8 cellular contexts compared by ENCODE assay signal in the genomic region with DNA sequence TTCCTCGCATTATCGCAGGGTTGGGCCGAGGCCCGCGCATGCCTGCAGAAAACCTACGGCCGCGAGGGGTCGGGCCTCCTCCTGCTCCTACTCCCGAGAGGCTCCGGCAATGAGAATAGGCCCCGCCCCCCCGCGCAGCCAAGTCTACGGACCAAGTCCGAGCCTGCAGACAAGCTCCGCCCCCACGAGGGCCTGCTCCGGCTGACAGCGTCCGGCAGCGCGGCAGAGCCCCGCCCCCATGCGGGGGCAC. TPM values are rescaled to one million over a fixed set of nuclear protein-coding genes. Genes with fewer than 3 reads are reported as not detected.
DNase-seq lines count a peak whose midpoint lies in the region; ATAC-seq and TF ChIP-seq lines count a peak whose summit lies in the region.

No MANE protein-coding gene starts in this region.

- CTCF ChIA-PET in PC-3 (lab: Charles Lee) = interaction anchor here (0.5 to 1.2 kb wide), 12 partner anchors 18 to 1516 kb away, joined by 3 to 10 read pairs (median 3); a partner anchor contains a TSS

- no peak for TF ChIP-seq EP300 in esophagus muscularis mucosa (IDR thresholded peaks at IDR 0.05)

- H3K27me3 ChIP-seq in PC-3 (ENCODE audit: low read length) (no peaks in the 10 kb centered on the region), esophagus muscularis mucosa (peaks cover 0 to 1% (median 0%) of the 10 kb centered on the region in 4 donors), mucosa of stomach (ENCODE audit: control insufficient read depth, insufficient read depth, low read length) (no peaks in the 10 kb centered on the region)

- TF ChIP-seq POLR2A in esophagus muscularis mucosa (IDR thresholded peaks at IDR 0.05; ENCODE audit: low read depth) = no peak

- no peaks in the 10 kb centered on the region for H3K79me2 ChIP-seq in PC-3 (ENCODE audit: low read length)

- peak overlapping the region; percentile 98 for H3K4me2 ChIP-seq in PC-3 (ENCODE audit: low read length)

- H3K4me1 ChIP-seq in PC-3 (ENCODE audit: insufficient read depth, low read length) (peaks cover 28% of the 10 kb centered on the region), esophagus muscularis mucosa (peaks cover 44 to 55% (median 49%) of the 10 kb centered on the region in 4 donors), mucosa of stomach (ENCODE audit: control insufficient read depth, insufficient read depth, low read length) (peaks cover 40% of the 10 kb centered on the region)

- H3K9me3 ChIP-seq in PC-3 (ENCODE audit: low read length) (no peaks in the 10 kb centered on the region), esophagus muscularis mucosa (no peaks in the 10 kb centered on the region), mucosa of stomach (ENCODE audit: control insufficient read depth, low read length) (no peaks in the 10 kb centered on the region)

- H2AFZ ChIP-seq in PC-3 (ENCODE audit: low read length) = no peak overlapping the region

- intact Hi-C loops in PC-3 (cut with micrococcal nuclease) (loop anchor here (1.0 to 5.0 kb wide), 5 partner anchors 17 to 777 kb away; a partner anchor contains a TSS), esophagus muscularis mucosa (cut with DNase I) (loop anchor here (5.0 kb wide), 2 partner anchors 47 to 782 kb away; no protein-coding TSS in a partner anchor)

- H3K36me3 ChIP-seq in PC-3 (ENCODE audit: low read depth, low read length) (no peaks in the 10 kb centered on the region), esophagus muscularis mucosa (peaks cover 0 to 22% (median 0%) of the 10 kb centered on the region in 4 donors), mucosa of stomach (ENCODE audit: control insufficient read depth, insufficient read depth, low read length) (no peaks in the 10 kb centered on the region)

- H3F3A ChIP-seq in PC-3 (ENCODE audit: low read length, unreplicated experiment) = no peaks in the 10 kb centered on the region

- H3K9ac ChIP-seq in PC-3 (ENCODE audit: low read length) = peak overlapping the region; percentile 95
- peak overlapping the region; percentile 97 for H3K9ac ChIP-seq in mucosa of stomach (ENCODE audit: low read length)

- peak overlapping the region; percentile 95; the same call in 1 of the 2 replicates for H3K27ac ChIP-seq in PC-3 (ENCODE audit: low read length)
- peak overlapping the region; percentile 94 to 100 (median 96) for H3K27ac ChIP-seq in esophagus muscularis mucosa (replicated peaks in 1 of 4)

- BruUV-seq in PC-3 (replicated peaks; lab: Mats Ljungman, UMichigan) = no TSS peak

- DNase-seq in CD1c-positive myeloid dendritic cell (ENCODE audit: extremely low spot score) (peak; percentile 100), KBM-7 (peak; percentile 99), PC-3 (peak; percentile 99), activated T-helper 1 cell treated with Interleukin-2 at 50 U/mL for 16 hours (ENCODE audit: low read depth) (peak; percentile 100), esophagus muscularis mucosa (ENCODE audit: extremely low spot score) (peak; percentile 100)
- peak; percentile 100 for DNase-seq in stimulated activated CD8-positive, alpha-beta memory T cell treated with anti-CD3 and anti-CD28 coated beads, Interleukin-7, amount 100 ng/mL, for 24 hours (ENCODE audit: low read depth)

- no peaks in the 10 kb centered on the region for H4K20me1 ChIP-seq in PC-3 (ENCODE audit: low read length)

- H3K9me2 ChIP-seq in PC-3 (replicated peaks; ENCODE audit: low read length) = no peaks in the 10 kb centered on the region

- POLR2A ChIA-PET in PC-3 (lab: Charles Lee; ENCODE audit: unreplicated experiment) = interaction anchor here (0.6 to 1.3 kb wide), 11 partner anchors 10 to 776 kb away, joined by 3 to 20 read pairs (median 3); a partner anchor contains a TSS

- ATAC-seq in GM21360 (IDR thresholded peaks at IDR 0.05; ENCODE audit: unreplicated experiment) = peak; percentile 66
- ATAC-seq in PC-3 = 0 out of 2 replicates have a peak, but pooled peaks have one; percentile 87

- in situ Hi-C loops in KBM-7 (cut with MboI; ENCODE audit: low pct_unique_long_range_greater_than_20kb, low sequenced_read_pairs) = no loop called here

- H3K4me3 ChIP-seq in PC-3 (ENCODE audit: low read length) (peak overlapping the region; percentile 77; the same call in 1 of the 2 replicates), esophagus muscularis mucosa (peak overlapping the region; percentile 65 to 95 (median 78)), mucosa of stomach (ENCODE audit: low read length) (no peak overlapping the region)

- TF ChIP-seq CTCF in PC-3 (conservative IDR thresholded peaks at IDR 0.05; ENCODE audit: low read depth, low read length) (no peak), esophagus muscularis mucosa (IDR thresholded peaks at IDR 0.05) (peak; percentile 17 to 54 (median 53))

- 0% methylated on average over 6 of the region's 25 CpGs for WGBS in esophagus muscularis mucosa

RNA-seq across cellular contexts. Expression of a gene that starts 3.1 kb away (rescaled TPM):
- total RNA-seq in PC-3 (2014; rRNA removed) (5.0 and 7.1 TPM in 2 replicates), esophagus muscularis mucosa (10 to 100 TPM in 1 of 4 donors, 1 to 10 TPM in 3; 5.7 to 17.4 (median 8.6) TPM)

RNA-seq across cellular contexts. Expression of a gene that starts 5.6 kb away (rescaled TPM):
- total RNA-seq in PC-3 (2014; rRNA removed) (25.3 and 33.3 TPM in 2 replicates), esophagus muscularis mucosa (10 to 100 TPM; 43.6 to 95.9 (median 59.3) TPM)

RNA-seq across cellular contexts. Expression of a gene that starts 11.5 kb away (rescaled TPM):
- total RNA-seq in PC-3 (2014; rRNA removed) (2.0 and 5.0 TPM in 2 replicates), esophagus muscularis mucosa (1 to 10 TPM in 3 of 4 donors, under 1 TPM in 1; 0.83 to 5.9 (median 3.8) TPM)

RNA-seq across cellular contexts. Expression of a gene that starts 17.4 kb away (rescaled TPM):
- total RNA-seq in PC-3 (2014; rRNA removed) (69.0 and 80.1 TPM in 2 replicates), esophagus muscularis mucosa (10 to 100 TPM; 76.2 to 91.4 (median 88.5) TPM)

RNA-seq across cellular contexts. Expression of a gene that starts 19.7 kb away (rescaled TPM):
- total RNA-seq in PC-3 (2014; rRNA removed) (54.7 and 59.6 TPM in 2 replicates), esophagus muscularis mucosa (10 to 100 TPM; 52.7 to 76.7 (median 68.9) TPM)
